Comparison of ENCODE assay signal across 1 cellular context in genomic region chr20:31603822-31604566, GRCh38.
A peak's percentile ranks its signal among the peaks of the same experiment; 100 is the strongest.
TF ChIP-seq lines count a peak whose summit lies in the region.

No MANE protein-coding gene starts in this region.

TF ChIP-seq in HepG2, 621 proteins besides CTCF, POLR2A, EP300 and RAD21 (continued from another document and continues in another):
- TF ChIP-seq ZNF276 (CRISPR knock-in tag; IDR thresholded peaks at IDR 0.05; ENCODE audit: low read depth): peak; percentile 86
- peak; percentile 96 for TF ChIP-seq ERF (CRISPR knock-in tag; IDR thresholded peaks at IDR 0.05)
- peak; percentile 95; the same call in 1 of the 2 replicates for TF ChIP-seq ZNF275 (CRISPR knock-in tag; IDR thresholded peaks at IDR 0.05; ENCODE audit: borderline replicate concordance)
- no peak; the same call in 1 of the 2 replicates for TF ChIP-seq ZBTB49 (CRISPR knock-in tag; IDR thresholded peaks at IDR 0.05; ENCODE audit: borderline replicate concordance)
- TF ChIP-seq FOSL2 (CRISPR knock-in tag; IDR thresholded peaks at IDR 0.05): peak; percentile 92
- TF ChIP-seq ZBTB39 (CRISPR knock-in tag; IDR thresholded peaks at IDR 0.05): peak; percentile 91
- peak; percentile 75; the same call in 1 of the 2 replicates for TF ChIP-seq ZNF232 (CRISPR knock-in tag; IDR thresholded peaks at IDR 0.05; ENCODE audit: borderline replicate concordance)
- TF ChIP-seq ZNF775 (CRISPR knock-in tag; IDR thresholded peaks at IDR 0.05; ENCODE audit: borderline replicate concordance): no peak
- TF ChIP-seq MTA3 (CRISPR knock-in tag; IDR thresholded peaks at IDR 0.05): no peak
- peak; percentile 98 for TF ChIP-seq PAXIP1 (CRISPR knock-in tag; conservative IDR thresholded peaks at IDR 0.05)
- TF ChIP-seq ZSCAN5A (CRISPR knock-in tag; IDR thresholded peaks at IDR 0.05; ENCODE audit: borderline replicate concordance): no peak
- peak; percentile 97 for TF ChIP-seq ZNF710 (CRISPR knock-in tag; IDR thresholded peaks at IDR 0.05; ENCODE audit: borderline replicate concordance)
- 0 out of 2 replicates have a peak, but pooled peaks have one; percentile 46 for TF ChIP-seq ZNF329 (CRISPR knock-in tag; IDR thresholded peaks at IDR 0.05; ENCODE audit: low read depth)
- peak; percentile 92 for TF ChIP-seq TFDP2 (CRISPR knock-in tag; IDR thresholded peaks at IDR 0.05)
- TF ChIP-seq KDM2A (CRISPR knock-in tag; IDR thresholded peaks at IDR 0.05; ENCODE audit: borderline replicate concordance, low read depth): peak; percentile 96
- TF ChIP-seq AKNA (CRISPR knock-in tag; IDR thresholded peaks at IDR 0.05; ENCODE audit: borderline replicate concordance): peak; percentile 88; the same call in 1 of the 2 replicates
- peak; percentile 82 for TF ChIP-seq MAF1 (CRISPR knock-in tag; IDR thresholded peaks at IDR 0.05; ENCODE audit: borderline replicate concordance)
